ENCODE assay signal across 20 cellular contexts in the genomic region with DNA sequence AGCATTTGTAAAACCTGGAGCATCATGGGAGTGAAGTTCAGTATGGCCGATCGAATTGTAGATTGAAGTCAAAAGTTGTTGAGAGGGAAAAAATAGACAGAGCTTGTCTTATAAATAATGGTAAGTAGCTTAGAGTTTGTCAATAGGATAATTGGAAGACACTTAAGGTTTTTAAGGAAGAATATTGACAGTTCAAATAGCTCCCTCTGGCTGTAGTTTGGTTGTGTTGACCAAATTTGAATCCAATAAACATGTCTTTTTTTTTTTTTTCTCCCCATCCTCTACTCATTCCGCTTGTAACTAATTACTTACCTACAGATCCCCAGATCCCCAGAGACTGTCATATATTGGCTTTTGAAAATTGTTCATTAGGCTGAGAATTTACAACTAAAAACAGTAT.
A peak's percentile ranks its signal among the peaks of the same experiment; 100 is the strongest.
DNase-seq lines count a peak whose midpoint lies in the region; TF ChIP-seq lines count a peak whose summit lies in the region.
"Had no signal": no experiment of that assay in that cellular context is flagged by ENCODE, and none has a peak within 500 bp of the region (broad histone marks: within the 10 kb centered on the region; RNA-seq: fewer than 3 reads in every experiment).

No MANE protein-coding gene starts in this region.

- H2AFZ ChIP-seq in OCI-LY3 (ENCODE audit: low read depth, low read length) = no peak overlapping the region

- no peaks in the 10 kb centered on the region for H3K79me2 ChIP-seq in OCI-LY3 (ENCODE audit: low read length)

- TF ChIP-seq CTCF in OCI-LY3 (IDR thresholded peaks at IDR 0.05; ENCODE audit: low read depth, low read length) = 0 out of 2 replicates have a peak, but pooled peaks have one; percentile 4
- TF ChIP-seq CTCF in dorsolateral prefrontal cortex (IDR thresholded peaks at IDR 0.05 in 54 of 56, conservative IDR thresholded peaks at IDR 0.05 in 2 of 56; ENCODE audit: low read depth in 1 of 56, partially characterized antibody in 56 of 56) = peak in 29 of 56 donors; percentile 8 to 46 (median 28)
- no peak for TF ChIP-seq CTCF in progenitor cell of endocrine pancreas (IDR thresholded peaks at IDR 0.05; ENCODE audit: unreplicated experiment)
- TF ChIP-seq CTCF in GM10266 (IDR thresholded peaks at IDR 0.05; ENCODE audit: control insufficient read depth, insufficient read depth, low read depth, missing control alignments) = no peak

- H3K4me3 Mint-ChIP-seq in progenitor cell of endocrine pancreas (ENCODE audit: low read depth) = no peak overlapping the region
- H3K4me3 Mint-ChIP-seq: activated naive CD8-positive, alpha-beta T cell treated with anti-CD3 and anti-CD28 coated beads, Interleukin-2, amount 10 ng/mL, durations not matched to agents 7 days and 5 days; IgD-negative memory B cell had no signal

- DNase-seq in DMS 273 (lab: John Stamatoyannopoulos, UW; ENCODE audit: unreplicated experiment) (peak; percentile 1), DMS 273 treated with DMSO at 0.1 percent for 48 hours (lab: John Stamatoyannopoulos, UW) (no peak), dorsolateral prefrontal cortex (no peak), progenitor cell of endocrine pancreas (ENCODE audit: low spot score, unreplicated experiment) (no peak), GM10266 (ENCODE audit: extremely low spot score) (no peak), caudate nucleus (lab: John Stamatoyannopoulos, UW) (no peak), GF-D8 (lab: John Stamatoyannopoulos, UW) (no peak)
- DNase-seq: activated CD4-positive, alpha-beta T cell treated with anti-CD3 and anti-CD28 coated beads for 48 hours; activated naive CD8-positive, alpha-beta T cell treated with anti-CD3 and anti-CD28 coated beads, Interleukin-2, amount 10 ng/mL, durations not matched to agents 7 days and 5 days; NCI-H1436 treated with DMSO at 0.1 percent for 48 hours; NCI-H69; nucleus accumbens; SIG-M5; stimulated activated CD4-positive, alpha-beta T cell treated with anti-CD3 and anti-CD28 coated beads, Interleukin-2, amount 100 ng/mL, for 48 hours; stimulated activated naive CD4-positive, alpha-beta T cell; T-helper 1 cell had no signal

- H3K4me1 Mint-ChIP-seq in progenitor cell of endocrine pancreas (ENCODE audit: low read depth) = no peaks in the 10 kb centered on the region
- H3K4me1 Mint-ChIP-seq: activated naive CD8-positive, alpha-beta T cell treated with anti-CD3 and anti-CD28 coated beads, Interleukin-2, amount 10 ng/mL, durations not matched to agents 7 days and 5 days; IgD-negative memory B cell had no signal

- H3K27ac ChIP-seq in OCI-LY3 (ENCODE audit: low read length) (no peak overlapping the region), dorsolateral prefrontal cortex (no peak overlapping the region), caudate nucleus (ENCODE audit: low read depth, low read length) (no peak overlapping the region)
- H3K27ac ChIP-seq: 22Rv1 had no signal

- H3K4me1 ChIP-seq in OCI-LY3 (ENCODE audit: low read length) = no peaks in the 10 kb centered on the region

- no peaks in the 10 kb centered on the region for H3K36me3 Mint-ChIP-seq in progenitor cell of endocrine pancreas (ENCODE audit: insufficient read depth)
- H3K36me3 Mint-ChIP-seq: activated naive CD8-positive, alpha-beta T cell treated with anti-CD3 and anti-CD28 coated beads, Interleukin-2, amount 10 ng/mL, durations not matched to agents 7 days and 5 days; IgD-negative memory B cell had no signal

- H3K27me3 ChIP-seq in OCI-LY3 (ENCODE audit: low read depth, low read length) = no peaks in the 10 kb centered on the region
- peaks cover 0 to 8% (median 0%) of the 10 kb centered on the region in 45 donors for H3K27me3 ChIP-seq in dorsolateral prefrontal cortex

- intact Hi-C loops in dorsolateral prefrontal cortex (cut with DNase I) = no loop called here

- no peaks in the 10 kb centered on the region for H4K20me1 ChIP-seq in OCI-LY3 (ENCODE audit: insufficient read depth, low read length)

- no peaks in the 10 kb centered on the region for H3K9me3 Mint-ChIP-seq in progenitor cell of endocrine pancreas (ENCODE audit: low read depth)
- H3K9me3 Mint-ChIP-seq: activated naive CD8-positive, alpha-beta T cell treated with anti-CD3 and anti-CD28 coated beads, Interleukin-2, amount 10 ng/mL, durations not matched to agents 7 days and 5 days; activated T-helper 2 cell treated with anti-CD3 and anti-CD28 coated beads, Interferon-gamma antibody, Interleukin-2, Interleukin-4, amounts not matched to agents 10 μg/mL and 5 μg/mL and 100 μg/mL, durations not matched to agents 14 hours and 24 hours and 36 hours had no signal

- no peaks in the 10 kb centered on the region for H3K36me3 ChIP-seq in OCI-LY3 (replicated peaks; ENCODE audit: low read depth, low read length)

- H3K4me3 ChIP-seq in OCI-LY3 (ENCODE audit: low read length) (no peak overlapping the region), dorsolateral prefrontal cortex (no peak overlapping the region)

- no peaks in the 10 kb centered on the region for H3K9me3 ChIP-seq in OCI-LY3 (ENCODE audit: insufficient read depth, low read length)

- H3K9ac ChIP-seq in OCI-LY3 (ENCODE audit: low read length) = no peak overlapping the region

- peak overlapping the region; percentile 15 for H3K27ac Mint-ChIP-seq in progenitor cell of endocrine pancreas
- H3K27ac Mint-ChIP-seq: activated naive CD8-positive, alpha-beta T cell treated with anti-CD3 and anti-CD28 coated beads, Interleukin-2, amount 10 ng/mL, durations not matched to agents 7 days and 5 days; activated T-helper 2 cell treated with anti-CD3 and anti-CD28 coated beads, Interferon-gamma antibody, Interleukin-2, Interleukin-4, amounts not matched to agents 10 μg/mL and 5 μg/mL and 100 μg/mL, durations not matched to agents 14 hours and 24 hours and 36 hours; IgD-negative memory B cell had no signal

- H3K27me3 Mint-ChIP-seq in progenitor cell of endocrine pancreas = peaks cover 8% of the 10 kb centered on the region
- H3K27me3 Mint-ChIP-seq: IgD-negative memory B cell had no signal

- H3K4me2 ChIP-seq in OCI-LY3 (ENCODE audit: low read length) = no peak overlapping the region

Comparison
In these comparisons a context has a peak if more than half of its experiments do, and no peak if none do; other contexts are left out.
1. CTCF ChIP-seq: peak in OCI-LY3 (single experiment) and dorsolateral prefrontal cortex (29 of 56); none in progenitor cell of endocrine pancreas (single experiment) and GM10266 (single experiment).